Comparison of ENCODE assay signal across 16 cellular contexts in genomic region chr18:22183647-22184161, GRCh38. TPM values are rescaled to one million over a fixed set of nuclear protein-coding genes. Genes with fewer than 3 reads are reported as not detected.
"Had no signal": no experiment of that assay in that cellular context is flagged by ENCODE, and none has a peak within 500 bp of the region (broad histone marks: within the 10 kb centered on the region; RNA-seq: fewer than 3 reads in every experiment).

No MANE protein-coding gene starts in this region.

- ATAC-seq: activated CD4-positive, CD25-positive, alpha-beta regulatory T cell treated with anti-CD3 and anti-CD28 coated beads, Interleukin-2, amount 50 U/mL, for 24 hours; activated CD8-positive, alpha-beta memory T cell treated with anti-CD3 and anti-CD28 coated beads, Interleukin-2, amount 10 ng/mL, durations not matched to agents 7 days and 5 days; activated naive CD4-positive, alpha-beta T cell treated with anti-CD3 and anti-CD28 coated beads, Interleukin-2, amount 50 U/mL, for 72 hours; natural killer cell treated with Interleukin-12 subunit alpha and Interleukin-12 subunit beta and Interleukin-15 and Interleukin-18, amount 100 ng/mL, for 72 hours; psoas muscle had no signal

- H3K4me1 Mint-ChIP-seq: activated CD8-positive, alpha-beta memory T cell treated with anti-CD3 and anti-CD28 coated beads, Interleukin-2, amount 10 ng/mL, durations not matched to agents 7 days and 5 days had no signal

- H3K27ac ChIP-seq: psoas muscle, suprapubic skin had no signal

- H3K27me3 ChIP-seq: sigmoid colon had no signal

- H3K4me3 ChIP-seq: psoas muscle, sigmoid colon, suprapubic skin had no signal

- H3K9me3 ChIP-seq: psoas muscle, sigmoid colon, suprapubic skin had no signal

- H3K27ac Mint-ChIP-seq: activated CD8-positive, alpha-beta memory T cell treated with anti-CD3 and anti-CD28 coated beads, Interleukin-2, amount 10 ng/mL, durations not matched to agents 7 days and 5 days; activated naive CD4-positive, alpha-beta T cell treated with anti-CD3 and anti-CD28 coated beads, Interleukin-2, amount 50 U/mL, for 72 hours; activated T-cell treated with anti-CD3 and anti-CD28 coated beads, Interleukin-2, amount 50 U/mL, for 24 hours; natural killer cell treated with Interleukin-12 subunit alpha and Interleukin-12 subunit beta and Interleukin-15 and Interleukin-18, amount 100 ng/mL, for 72 hours; T-helper 2 cell treated with Interferon-gamma antibody and Interleukin-4, amounts not matched to agents 5 μg/mL and 100 μg/mL, for 36 hours had no signal

- H3K36me3 Mint-ChIP-seq: activated CD8-positive, alpha-beta memory T cell treated with anti-CD3 and anti-CD28 coated beads, Interleukin-2, amount 10 ng/mL, durations not matched to agents 7 days and 5 days; natural killer cell treated with Interleukin-12 subunit alpha and Interleukin-12 subunit beta and Interleukin-15 and Interleukin-18, amount 100 ng/mL, for 72 hours had no signal

- H3K4me1 ChIP-seq: psoas muscle, sigmoid colon, suprapubic skin had no signal

- H3K4me3 Mint-ChIP-seq: activated CD8-positive, alpha-beta memory T cell treated with anti-CD3 and anti-CD28 coated beads, Interleukin-2, amount 10 ng/mL, durations not matched to agents 7 days and 5 days; activated T-cell treated with anti-CD3 and anti-CD28 coated beads, Interleukin-2, amount 50 U/mL, for 24 hours; natural killer cell treated with Interleukin-12 subunit alpha and Interleukin-12 subunit beta and Interleukin-15 and Interleukin-18, amount 100 ng/mL, for 72 hours; T-helper 2 cell treated with Interferon-gamma antibody and Interleukin-4, amounts not matched to agents 5 μg/mL and 100 μg/mL, for 36 hours had no signal

- DNase-seq: activated CD4-positive, alpha-beta T cell treated with anti-CD3 and anti-CD28 coated beads, Interleukin-2, amount 50 U/mL, for 4 hours; activated CD8-positive, alpha-beta memory T cell treated with anti-CD3 and anti-CD28 coated beads, Interleukin-2, amount 10 ng/mL, durations not matched to agents 7 days and 5 days; activated effector memory CD4-positive, alpha-beta T cell treated with Interleukin-2 at 50 U/mL for 16 hours; activated T-cell treated with anti-CD3 and anti-CD28 coated beads, Interleukin-2, amount 50 U/mL, for 24 hours; anterior cingulate cortex; mammary epithelial cell; occipital lobe; psoas muscle; sigmoid colon; stimulated activated CD4-positive, alpha-beta T cell treated with anti-CD3 and anti-CD28 coated beads, Interleukin-2, amount 100 ng/mL, for 48 hours; stimulated activated naive CD4-positive, alpha-beta T cell treated with Interleukin-2 at 50 U/mL for 16 hours had no signal

- H3K9me3 Mint-ChIP-seq: activated naive CD4-positive, alpha-beta T cell treated with anti-CD3 and anti-CD28 coated beads, Interleukin-2, amount 50 U/mL, for 72 hours; activated T-cell treated with anti-CD3 and anti-CD28 coated beads, Interleukin-2, amount 50 U/mL, for 24 hours; natural killer cell treated with Interleukin-12 subunit alpha and Interleukin-12 subunit beta and Interleukin-15 and Interleukin-18, amount 100 ng/mL, for 72 hours; T-helper 2 cell treated with Interferon-gamma antibody and Interleukin-4, amounts not matched to agents 5 μg/mL and 100 μg/mL, for 36 hours had no signal

RNA-seq across cellular contexts. Expression of gene GATA6, which starts 14.3 kb away (rescaled TPM):
- total RNA-seq: activated CD8-positive, alpha-beta memory T cell treated with anti-CD3 and anti-CD28 coated beads, Interleukin-2, amount 10 ng/mL, durations not matched to agents 7 days and 5 days; activated naive CD4-positive, alpha-beta T cell treated with anti-CD3 and anti-CD28 coated beads, Interleukin-2, amount 50 U/mL, for 72 hours; natural killer cell treated with Interleukin-12 subunit alpha and Interleukin-12 subunit beta and Interleukin-15 and Interleukin-18, amount 100 ng/mL, for 72 hours had no signal
